In genomic region chr1:24284156-24284471, GRCh38 we compare ENCODE assay signal across 1 cellular context.
TF ChIP-seq lines count a peak whose summit lies in the region.

No MANE protein-coding gene starts in this region.

TF ChIP-seq in IMR-90, 13 proteins besides CTCF, POLR2A, EP300 and RAD21:
- TF ChIP-seq RFX5 (IDR thresholded peaks at IDR 0.05; ENCODE audit: low read depth, low read length) (no peak), CHD1 (IDR thresholded peaks at IDR 0.05; ENCODE audit: low read depth, low read length) (no peak), MAZ (IDR thresholded peaks at IDR 0.05; ENCODE audit: borderline replicate concordance, low read depth, low read length) (no peak)
